Comparison of ENCODE assay signal across 13 cellular contexts in genomic region chr5:138603521-138603920, GRCh38. TPM values are rescaled to one million over a fixed set of nuclear protein-coding genes. Genes with fewer than 3 reads are reported as not detected.
A peak's percentile ranks its signal among the peaks of the same experiment; 100 is the strongest.
DNase-seq lines count a peak whose midpoint lies in the region; ATAC-seq, FAIRE-seq and TF ChIP-seq lines count a peak whose summit lies in the region.
"Had no signal": no experiment of that assay in that cellular context is flagged by ENCODE, and none has a peak within 500 bp of the region (broad histone marks: within the 10 kb centered on the region; RNA-seq: fewer than 3 reads in every experiment).

No MANE protein-coding gene starts in this region.

- ATAC-seq in HG03135 (IDR thresholded peaks at IDR 0.05; ENCODE audit: unreplicated experiment) (no peak), GM19397 (IDR thresholded peaks at IDR 0.05; ENCODE audit: unreplicated experiment) (no peak)

- peaks cover 10% of the 10 kb centered on the region for H3K4me1 ChIP-seq in keratinocyte (ENCODE audit: control insufficient read depth, extremely low read depth, insufficient read depth, low read length)

- no peaks in the 10 kb centered on the region for H4K20me1 ChIP-seq in keratinocyte (ENCODE audit: control insufficient read depth, extremely low read depth, insufficient read depth, low read length)

- no peak overlapping the region for H3K4me3 ChIP-seq in keratinocyte (ENCODE audit: control insufficient read depth in 2 of 3, extremely low read depth in 1 of 3, insufficient read depth in 2 of 3, low read depth in 1 of 3, low read length in 3 of 3)
- H3K4me3 ChIP-seq: coronary artery, skin epidermis, thoracic aorta had no signal

- no peaks in the 10 kb centered on the region for H3K36me3 ChIP-seq in keratinocyte (ENCODE audit: control insufficient read depth in 2 of 2, extremely low read depth in 1 of 2, insufficient read depth in 2 of 2, low read length in 2 of 2)
- H3K36me3 ChIP-seq: thoracic aorta had no signal

- FAIRE-seq in GM19239 (lab: Jason Lieb, UNC) (peak; percentile 93), keratinocyte (lab: Jason Lieb, UNC) (no peak)

- H3K9ac ChIP-seq in keratinocyte (ENCODE audit: control insufficient read depth, extremely low read depth, insufficient read depth, low read length), result no peak overlapping the region

- TF ChIP-seq CTCF in keratinocyte (optimal IDR thresholded peaks at IDR 0.05 in 1 of 3, IDR thresholded peaks at IDR 0.05 in 1 of 3, conservative IDR thresholded peaks at IDR 0.05 in 1 of 3; ENCODE audit: extremely low read depth in 1 of 3, insufficient read depth in 2 of 3, low read length in 3 of 3), result no peak

- peak overlapping the region; percentile 37 for H2AFZ ChIP-seq in keratinocyte (ENCODE audit: control insufficient read depth, low read length)

- H3K9me1 ChIP-seq in keratinocyte (ENCODE audit: control insufficient read depth, extremely low read depth, insufficient read depth, low read length), result no peaks in the 10 kb centered on the region

- H3K27ac ChIP-seq in keratinocyte (ENCODE audit: control insufficient read depth, insufficient read depth, low read length), result no peak overlapping the region
- H3K27ac ChIP-seq: coronary artery, thoracic aorta had no signal

- peak; percentile 40 for DNase-seq in EH (ENCODE audit: low read depth)
- no peak for DNase-seq in GM19239 (ENCODE audit: insufficient read length, low spot score)
- peak; percentile 53 for DNase-seq in NCI-H69 (lab: John Stamatoyannopoulos, UW)
- DNase-seq in keratinocyte (ENCODE audit: low read depth, low spot score), result no peak
- no peak for DNase-seq in LoVo (ENCODE audit: low spot score)
- no peak for DNase-seq in globus pallidus (ENCODE audit: low spot score)
- DNase-seq: Calu3, immature natural killer cell had no signal

- H3K9me3 ChIP-seq in keratinocyte (ENCODE audit: control insufficient read depth, low read depth, low read length), result no peaks in the 10 kb centered on the region
- H3K9me3 ChIP-seq: thoracic aorta had no signal

- no peaks in the 10 kb centered on the region for H3K27me3 ChIP-seq in keratinocyte (ENCODE audit: control insufficient read depth, extremely low read depth, insufficient read depth, low read length)

- no peaks in the 10 kb centered on the region for H3K79me2 ChIP-seq in keratinocyte (ENCODE audit: control insufficient read depth, insufficient read depth, low read length)

- dilution Hi-C loops in keratinocyte (cut with MboI; ENCODE audit: extremely low pct_ligation_motif_present, low sequenced_read_pairs), result no loop called here

- H3K4me2 ChIP-seq in keratinocyte (ENCODE audit: control insufficient read depth, extremely low read depth, insufficient read depth, low read depth, low read length), result no peak overlapping the region

RNA-seq across cellular contexts. Expression of gene HSPA9, which starts 28.3 kb away (rescaled TPM):
- polyA plus RNA-seq in keratinocyte, result 153 to 195 TPM (median 153 TPM) in 3 replicates
- polyA plus RNA-seq in keratinocyte (2011; ENCODE audit: low read depth), result 494 TPM
- 94.7 and 138 TPM in 2 replicates for polyA plus RNA-seq in keratinocyte (2011; cell fraction: cytosol; rRNA removed)
- polyA plus RNA-seq in keratinocyte (2011; cell fraction: nucleus; rRNA removed), result 165 and 202 TPM in 2 replicates
- polyA plus RNA-seq in keratinocyte (2012; ENCODE audit: low replicate concordance), result 174 and 210 TPM in 2 replicates
- 168 to 206 TPM (median 195 TPM) in 3 replicates for polyA minus RNA-seq in keratinocyte
- 164 TPM for polyA minus RNA-seq in keratinocyte (2011; cell fraction: cytosol; rRNA and poly(A)+ RNA removed)
- polyA minus RNA-seq in keratinocyte (2011; cell fraction: nucleus; rRNA and poly(A)+ RNA removed), result 170 and 212 TPM in 2 replicates

Comparison
In these comparisons a context has a peak if more than half of its experiments do, and no peak if none do; other contexts are left out.
1. DNase-seq: peak in EH (single experiment) and NCI-H69 (single experiment); none in GM19239 (single experiment), keratinocyte (single experiment), LoVo (single experiment) and globus pallidus (single experiment).